Comparison of ENCODE assay signal across 8 cellular contexts in the genomic region with DNA sequence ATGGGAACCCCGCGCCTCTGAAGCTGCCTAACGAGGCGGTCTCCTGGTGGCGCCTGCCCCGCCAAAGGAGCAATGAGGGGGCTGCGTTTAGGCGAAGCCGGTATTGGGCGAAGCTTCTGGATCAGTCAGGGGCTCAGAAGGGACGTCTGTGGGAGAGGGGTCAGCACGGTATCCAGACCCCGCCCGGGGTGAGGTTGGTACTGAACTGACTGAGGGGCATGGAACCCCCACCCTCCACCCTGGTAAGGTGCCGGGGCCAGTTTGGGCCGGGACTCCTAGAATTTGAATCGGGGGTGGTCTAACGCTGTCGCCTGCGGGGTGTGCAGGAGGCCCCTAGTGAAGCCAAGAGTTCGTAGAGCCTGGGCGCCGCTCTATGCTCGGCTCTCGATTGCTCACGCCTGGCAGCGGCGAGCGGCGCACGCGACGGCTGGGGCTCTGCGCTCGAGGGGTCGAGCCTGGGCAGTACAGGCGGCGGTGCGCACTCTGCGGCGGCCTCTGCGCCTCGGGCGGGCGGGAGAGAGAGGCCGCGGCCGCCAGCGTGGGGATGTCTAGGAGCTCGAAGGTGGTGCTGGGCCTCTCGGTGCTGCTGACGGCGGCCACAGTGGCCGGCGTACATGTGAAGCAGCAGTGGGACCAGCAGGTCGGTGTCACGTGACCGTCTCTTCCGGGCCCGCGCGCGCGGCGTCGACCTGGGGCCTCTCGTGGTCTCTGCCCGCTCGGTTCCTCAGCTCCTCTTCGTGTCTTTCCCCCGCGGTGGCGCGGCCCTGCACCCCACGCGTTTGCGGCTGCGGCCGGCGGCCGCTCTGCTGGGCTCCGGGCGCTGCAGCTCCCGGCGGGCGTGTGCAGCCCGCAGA. TPM values are rescaled to one million over a fixed set of nuclear protein-coding genes. Genes with fewer than 3 reads are reported as not detected.
A peak's percentile ranks its signal among the peaks of the same experiment; 100 is the strongest.
DNase-seq lines count a peak whose midpoint lies in the region; ATAC-seq and TF ChIP-seq lines count a peak whose summit lies in the region.

A gene with protein sequence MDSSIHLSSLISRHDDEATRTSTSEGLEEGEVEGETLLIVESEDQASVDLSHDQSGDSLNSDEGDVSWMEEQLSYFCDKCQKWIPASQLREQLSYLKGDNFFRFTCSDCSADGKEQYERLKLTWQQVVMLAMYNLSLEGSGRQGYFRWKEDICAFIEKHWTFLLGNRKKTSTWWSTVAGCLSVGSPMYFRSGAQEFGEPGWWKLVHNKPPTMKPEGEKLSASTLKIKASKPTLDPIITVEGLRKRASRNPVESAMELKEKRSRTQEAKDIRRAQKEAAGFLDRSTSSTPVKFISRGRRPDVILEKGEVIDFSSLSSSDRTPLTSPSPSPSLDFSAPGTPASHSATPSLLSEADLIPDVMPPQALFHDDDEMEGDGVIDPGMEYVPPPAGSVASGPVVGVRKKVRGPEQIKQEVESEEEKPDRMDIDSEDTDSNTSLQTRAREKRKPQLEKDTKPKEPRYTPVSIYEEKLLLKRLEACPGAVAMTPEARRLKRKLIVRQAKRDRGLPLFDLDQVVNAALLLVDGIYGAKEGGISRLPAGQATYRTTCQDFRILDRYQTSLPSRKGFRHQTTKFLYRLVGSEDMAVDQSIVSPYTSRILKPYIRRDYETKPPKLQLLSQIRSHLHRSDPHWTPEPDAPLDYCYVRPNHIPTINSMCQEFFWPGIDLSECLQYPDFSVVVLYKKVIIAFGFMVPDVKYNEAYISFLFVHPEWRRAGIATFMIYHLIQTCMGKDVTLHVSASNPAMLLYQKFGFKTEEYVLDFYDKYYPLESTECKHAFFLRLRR (plus strand): TSS at position 452 of the 854 bp plus-strand sequence. CDS start 4,798 bp downstream, outside the sequence.
A gene with protein sequence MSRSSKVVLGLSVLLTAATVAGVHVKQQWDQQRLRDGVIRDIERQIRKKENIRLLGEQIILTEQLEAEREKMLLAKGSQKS (plus strand): TSS at position 452 of the 854 bp plus-strand sequence. CDS start 93 bp downstream, at position 545.

- peaks cover 21 to 42% (median 31%) of the 10 kb centered on the region in 4 donors for H3K4me1 Mint-ChIP-seq in naive thymus-derived CD8-positive, alpha-beta T cell
- H3K4me1 Mint-ChIP-seq in stimulated activated naive B cell treated with anti-CD40 and anti-IgM and Interleukin-4, amounts not matched to agents 10 μg/mL and 1 μg/mL and 100 μg/mL, for 72 hours = peaks cover 14 to 24% of the 10 kb centered on the region in 2 donors

- H3K36me3 Mint-ChIP-seq in naive thymus-derived CD8-positive, alpha-beta T cell = peaks cover 0 to 8% (median 3%) of the 10 kb centered on the region in 3 donors
- H3K36me3 Mint-ChIP-seq in stimulated activated naive B cell treated with anti-CD40 and anti-IgM and Interleukin-4, amounts not matched to agents 10 μg/mL and 1 μg/mL and 100 μg/mL, for 72 hours = peaks cover 10 to 16% of the 10 kb centered on the region in 2 donors

- peak within 1 kb of the TSS; percentile 66 to 99 (median 94) for H3K27ac Mint-ChIP-seq in naive thymus-derived CD8-positive, alpha-beta T cell
- peak within 1 kb of the TSS; percentile 95 for H3K27ac Mint-ChIP-seq in stimulated activated naive B cell treated with anti-CD40 and anti-IgM and Interleukin-4, amounts not matched to agents 10 μg/mL and 1 μg/mL and 100 μg/mL, for 72 hours

- H3K27ac ChIP-seq in DOHH2 (ENCODE audit: low read depth, low read length) = peak within 1 kb of the TSS; percentile 56

- H3K4me3 ChIP-seq in DOHH2 (ENCODE audit: low read length) (peak within 1 kb of the TSS; percentile 82), fibroblast of mammary gland (ENCODE audit: control insufficient read depth, low read depth, low read length) (peak within 1 kb of the TSS; percentile 83)

- H3K4me1 ChIP-seq in DOHH2 (ENCODE audit: control insufficient read depth, low read length) = peaks cover 24% of the 10 kb centered on the region

- H3F3A ChIP-seq in DOHH2 (ENCODE audit: control insufficient read depth, insufficient read depth) = peaks cover 4% of the 10 kb centered on the region; the same call in 1 of the 2 replicates

- peaks cover 49% of the 10 kb centered on the region for H3K79me2 ChIP-seq in DOHH2 (ENCODE audit: control insufficient read depth, low read length)

- peak within 1 kb of the TSS; percentile 91 for H3K4me2 ChIP-seq in DOHH2 (ENCODE audit: low read length)

- peak within 1 kb of the TSS; percentile 69 to 95 (median 90) for H3K4me3 Mint-ChIP-seq in naive thymus-derived CD8-positive, alpha-beta T cell
- H3K4me3 Mint-ChIP-seq in stimulated activated naive B cell treated with anti-CD40 and anti-IgM and Interleukin-4, amounts not matched to agents 10 μg/mL and 1 μg/mL and 100 μg/mL, for 72 hours = peak within 1 kb of the TSS; percentile 73 to 93

- ATAC-seq in GM21737 (IDR thresholded peaks at IDR 0.05; ENCODE audit: unreplicated experiment) = peak; percentile 87
- ATAC-seq in naive thymus-derived CD8-positive, alpha-beta T cell = peak; percentile 91 to 92
- peak; percentile 87 to 93 for ATAC-seq in stimulated activated naive B cell treated with anti-CD40 and anti-IgM and Interleukin-4, amounts not matched to agents 10 μg/mL and 1 μg/mL and 100 μg/mL, for 72 hours (replicated peaks)

- DNase-seq in KG1 (lab: John Stamatoyannopoulos, UW) (peak; percentile 92), RKO (ENCODE audit: low spot score) (peak; percentile 93), fibroblast of mammary gland (ENCODE audit: low read depth) (peak; percentile 89)
- DNase-seq in activated T-helper 1 cell treated with anti-CD3 and anti-CD28 coated beads, Interleukin-2, amount 50 U/mL, for 16 hours (ENCODE audit: low read depth in 1 of 2, low spot score in 1 of 2) = peak; percentile 83 to 87
- peak; percentile 80 to 96 (median 93) for DNase-seq in naive thymus-derived CD8-positive, alpha-beta T cell
- DNase-seq in stimulated activated naive B cell treated with anti-CD40 and anti-IgM and Interleukin-4, amounts not matched to agents 10 μg/mL and 1 μg/mL and 100 μg/mL, for 72 hours = peak; percentile 94

- H3K9me3 Mint-ChIP-seq in naive thymus-derived CD8-positive, alpha-beta T cell = no peaks in the 10 kb centered on the region
- no peaks in the 10 kb centered on the region for H3K9me3 Mint-ChIP-seq in stimulated activated naive B cell treated with anti-CD40 and anti-IgM and Interleukin-4, amounts not matched to agents 10 μg/mL and 1 μg/mL and 100 μg/mL, for 72 hours

- peaks cover 24% of the 10 kb centered on the region for H3K36me3 ChIP-seq in DOHH2 (ENCODE audit: control insufficient read depth, low read length)

- TF ChIP-seq CTCF in DOHH2 (IDR thresholded peaks at IDR 0.05; ENCODE audit: low read depth, low read length, poor library complexity, severe bottlenecking) (no peak), fibroblast of mammary gland (conservative IDR thresholded peaks at IDR 0.05; ENCODE audit: control insufficient read depth, insufficient read depth, low read depth, low read length) (no peak)

- H4K20me1 ChIP-seq in DOHH2 (ENCODE audit: control insufficient read depth, insufficient read depth, low read depth, low read length) = no peaks in the 10 kb centered on the region

- POLR2A ChIA-PET in naive thymus-derived CD8-positive, alpha-beta T cell (lab: Charles Lee) = interaction anchor here (0.6 to 2.3 kb wide), 12 partner anchors 10 to 1915 kb away, joined by 3 to 44 read pairs (median 4); a partner anchor contains a TSS

- H3K9me2 ChIP-seq in DOHH2 (replicated peaks; ENCODE audit: control insufficient read depth, low read length) = no peaks in the 10 kb centered on the region

- H3K27me3 Mint-ChIP-seq in naive thymus-derived CD8-positive, alpha-beta T cell = no peaks in the 10 kb centered on the region
- peaks cover 0 to 7% of the 10 kb centered on the region in 2 donors for H3K27me3 Mint-ChIP-seq in stimulated activated naive B cell treated with anti-CD40 and anti-IgM and Interleukin-4, amounts not matched to agents 10 μg/mL and 1 μg/mL and 100 μg/mL, for 72 hours

- H3K9me3 ChIP-seq in DOHH2 (ENCODE audit: control insufficient read depth, insufficient read depth, low read length) = no peaks in the 10 kb centered on the region

- H3K27me3 ChIP-seq in DOHH2 (ENCODE audit: control insufficient read depth, low read length) = no peaks in the 10 kb centered on the region

RNA-seq across cellular contexts. Expression of the first gene that starts in this region (rescaled TPM):
- total RNA-seq in naive thymus-derived CD8-positive, alpha-beta T cell = 10 to 100 TPM; 25.9 to 28.1 TPM
- polyA plus RNA-seq in naive thymus-derived CD8-positive, alpha-beta T cell = 10 to 100 TPM; 20.3 to 24.7 (median 24.2) TPM

RNA-seq across cellular contexts. Expression of the second gene that starts in this region (rescaled TPM):
- 10 to 100 TPM; 19.0 to 22.5 TPM for total RNA-seq in naive thymus-derived CD8-positive, alpha-beta T cell
- polyA plus RNA-seq in naive thymus-derived CD8-positive, alpha-beta T cell = 10 to 100 TPM; 32.4 to 41.4 (median 36.2) TPM

Comparison
In these comparisons a context has a peak if more than half of its experiments do, and no peak if none do; other contexts are left out.
1. Peak in every context shown above with its lines: DNase-seq, ATAC-seq, H3K4me3 ChIP-seq and H3K27ac ChIP-seq.